ENCODE assay signal across 8 cellular contexts in genomic region chr6:53335224-53335994, GRCh38. TPM values are rescaled to one million over a fixed set of nuclear protein-coding genes. Genes with fewer than 3 reads are reported as not detected.
DNase-seq lines count a peak whose midpoint lies in the region; ATAC-seq and TF ChIP-seq lines count a peak whose summit lies in the region.

No MANE protein-coding gene starts in this region.

- H3K4ac ChIP-seq in mesenchymal stem cell (ENCODE audit: low read depth in 1 of 2, low read length in 2 of 2) = no peak overlapping the region

- peaks cover 54% of the 10 kb centered on the region for H3K4me1 Mint-ChIP-seq in CD14-positive monocyte

- no peak overlapping the region for H2AK5ac ChIP-seq in mesenchymal stem cell (ENCODE audit: low read length, severe bottlenecking)

- TF ChIP-seq CTCF in CD14-positive monocyte (IDR thresholded peaks at IDR 0.05) (no peak), left lung (IDR thresholded peaks at IDR 0.05) (no peak)

- no peak overlapping the region for H3K18ac ChIP-seq in mesenchymal stem cell (ENCODE audit: low read depth in 1 of 2, low read length in 2 of 2)

- H3K36me3 ChIP-seq in left lung (no peaks in the 10 kb centered on the region), mesenchymal stem cell (ENCODE audit: control insufficient read depth in 1 of 2, insufficient read depth in 2 of 2, low read depth in 1 of 2, low read length in 2 of 2) (peaks cover 4 to 11% of the 10 kb centered on the region in 2 experiments)

- H3K4me3 Mint-ChIP-seq in CD14-positive monocyte = peak overlapping the region; percentile 80 to 89

- no peak overlapping the region for H3K14ac ChIP-seq in mesenchymal stem cell (ENCODE audit: low read length in 2 of 2)

- H3K4me1 ChIP-seq in left lung = peaks cover 23 to 59% of the 10 kb centered on the region in 2 donors
- no peaks in the 10 kb centered on the region for H3K4me1 ChIP-seq in mesenchymal stem cell (ENCODE audit: control insufficient read depth, insufficient read depth, low read depth, low read length)

- H2BK15ac ChIP-seq in mesenchymal stem cell (ENCODE audit: low read depth, poor library complexity, severe bottlenecking) = no peak overlapping the region

- H4K8ac ChIP-seq in mesenchymal stem cell (ENCODE audit: low read length) = no peak overlapping the region

- peak overlapping the region in 1 of 2 donors; percentile 15 for H3K4me3 ChIP-seq in left lung
- no peak overlapping the region for H3K4me3 ChIP-seq in mesenchymal stem cell (ENCODE audit: insufficient read depth in 1 of 2, low read depth in 1 of 2, low read length in 2 of 2)

- H3K4me2 ChIP-seq in mesenchymal stem cell (ENCODE audit: low read length, poor library complexity, severe bottlenecking) = no peak overlapping the region

- DNase-seq in CD14-positive monocyte (ENCODE audit: low spot score) (peak; percentile 47), left lung (no peak), mesenchymal stem cell (no peak), midbrain (lab: John Stamatoyannopoulos, UW) (no peak)
- DNase-seq in activated CD8-positive, alpha-beta memory T cell treated with anti-CD3 and anti-CD28 coated beads for 48 hours (ENCODE audit: low read depth in 2 of 3, low spot score in 2 of 3) = peak; percentile 16 to 39 (median 35)
- peak; percentile 57 to 89 (median 76) for DNase-seq in stimulated activated naive CD4-positive, alpha-beta T cell (lab: John Stamatoyannopoulos, UW)

- ATAC-seq in GM19463 (IDR thresholded peaks at IDR 0.05; ENCODE audit: unreplicated experiment) (peak; percentile 77), HG03565 (IDR thresholded peaks at IDR 0.05; ENCODE audit: unreplicated experiment) (peak; percentile 75), left lung (peak; percentile 33)

- H3K9me3 Mint-ChIP-seq in CD14-positive monocyte = peaks cover 0 to 1% (median 0%) of the 10 kb centered on the region in 7 donors

- no peak overlapping the region for H3K23ac ChIP-seq in mesenchymal stem cell (ENCODE audit: low read length in 2 of 2)

- H3K27ac ChIP-seq in left lung (peak overlapping the region; percentile 22 to 87), mesenchymal stem cell (ENCODE audit: low read length, poor library complexity, severe bottlenecking) (no peak overlapping the region)

- WGBS in mesenchymal stem cell = 85% methylated on average over 12 of the region's 12 CpGs

- H3K79me1 ChIP-seq in mesenchymal stem cell (replicated peaks; ENCODE audit: low read length, poor library complexity, severe bottlenecking) = peaks cover 31% of the 10 kb centered on the region

- H2BK5ac ChIP-seq in mesenchymal stem cell (ENCODE audit: low read depth, low read length, poor library complexity, severe bottlenecking) = no peak overlapping the region

- no peak overlapping the region for H4K91ac ChIP-seq in mesenchymal stem cell (ENCODE audit: low read length)

- H3K27me3 Mint-ChIP-seq in CD14-positive monocyte (ENCODE audit: low read depth in 3 of 3) = peaks cover 0 to 2% (median 0%) of the 10 kb centered on the region in 3 donors

- H3K36me3 Mint-ChIP-seq in CD14-positive monocyte = peaks cover 12 to 29% of the 10 kb centered on the region in 2 donors

- H3K9me3 ChIP-seq in left lung (no peaks in the 10 kb centered on the region), mesenchymal stem cell (ENCODE audit: control insufficient read depth, low read length) (no peaks in the 10 kb centered on the region)

- intact Hi-C loops in CD14-positive monocyte (cut with micrococcal nuclease) = no loop called here
- intact Hi-C loops in left lung (cut with DNase I) = no loop called here

- H2BK120ac ChIP-seq in mesenchymal stem cell (ENCODE audit: low read depth, low read length) = no peak overlapping the region

- peak overlapping the region; percentile 93 to 96 (median 94) for H3K27ac Mint-ChIP-seq in CD14-positive monocyte

- H3K27me3 ChIP-seq in left lung (no peaks in the 10 kb centered on the region), mesenchymal stem cell (ENCODE audit: control insufficient read depth in 1 of 2, insufficient read depth in 1 of 2, low read length in 2 of 2) (no peaks in the 10 kb centered on the region)

- H2AFZ ChIP-seq in mesenchymal stem cell (ENCODE audit: low read depth, low read length) = no peak overlapping the region

- no peak overlapping the region for H2BK12ac ChIP-seq in mesenchymal stem cell (ENCODE audit: low read length in 2 of 2)

- no peak overlapping the region for H3K9ac ChIP-seq in mesenchymal stem cell (ENCODE audit: low read length)

RNA-seq across cellular contexts. Expression of gene ELOVL5, which starts 13.3 kb away (rescaled TPM):
- 10 to 100 TPM; 69.5 to 97.1 TPM for polyA plus RNA-seq in CD14-positive monocyte
- 100 to 1,000 TPM; 127 to 132 TPM for total RNA-seq in left lung
- 112 TPM for polyA plus RNA-seq in mesenchymal stem cell (2013, experiment 1 of 2)
- 114 TPM for polyA plus RNA-seq in mesenchymal stem cell (2013, experiment 2 of 2)

Comparison
In these comparisons a context has a peak if more than half of its experiments do, and no peak if none do; other contexts are left out.
1. DNase-seq: peak in CD14-positive monocyte (single experiment), activated CD8-positive, alpha-beta memory T cell treated with anti-CD3 and anti-CD28 coated beads for 48 hours (3 of 3) and stimulated activated naive CD4-positive, alpha-beta T cell (6 of 6); none in left lung (0 of 2), mesenchymal stem cell (single experiment) and midbrain (single experiment).
2. Peak in every context shown above with its lines, with median percentiles within 50 percentile points of each other: ATAC-seq.